In genomic region chr7:108455524-108455832, GRCh38 we compare ENCODE assay signal across 8 cellular contexts. TPM values are rescaled to one million over a fixed set of nuclear protein-coding genes. Genes with fewer than 3 reads are reported as not detected.
A peak's percentile ranks its signal among the peaks of the same experiment; 100 is the strongest.
DNase-seq lines count a peak whose midpoint lies in the region; ATAC-seq lines count a peak whose summit lies in the region.

No MANE protein-coding gene starts in this region.

- H3K27ac Mint-ChIP-seq in immature natural killer cell: no peak overlapping the region

- no peak overlapping the region for H2AK5ac ChIP-seq in mesendoderm (ENCODE audit: low read length)

- no peaks in the 10 kb centered on the region for H3K79me2 ChIP-seq in mesendoderm (ENCODE audit: control insufficient read depth, insufficient read depth, low read length)

- H3K23ac ChIP-seq in mesendoderm (ENCODE audit: low read length): no peak overlapping the region

- H3K9ac ChIP-seq in HUES48 (ENCODE audit: low read depth, low read length) (no peak overlapping the region), mesendoderm (ENCODE audit: low read length) (peak overlapping the region; percentile 74)

- no peak overlapping the region for H3K4ac ChIP-seq in mesendoderm (ENCODE audit: low read depth, low read length)

- peaks cover 0 to 14% of the 10 kb centered on the region in 2 donors for H3K4me1 Mint-ChIP-seq in immature natural killer cell

- H3K4me3 ChIP-seq in HUES48 (ENCODE audit: low read depth, low read length) (peak overlapping the region; percentile 90), mesendoderm (ENCODE audit: low read length) (peak overlapping the region; percentile 48)

- H3K9me3 Mint-ChIP-seq in immature natural killer cell: peaks cover 0 to 1% (median 0%) of the 10 kb centered on the region in 6 donors

- H3K18ac ChIP-seq in mesendoderm (ENCODE audit: low read length): peak overlapping the region; percentile 22

- DNase-seq in caudate nucleus (lab: John Stamatoyannopoulos, UW) (peak in 16 of 61 donors; percentile 11 to 69 (median 50)), mesendoderm (no peak), OCI-M1 (lab: John Stamatoyannopoulos, UW) (no peak), NOMO-1 (lab: John Stamatoyannopoulos, UW; ENCODE audit: unreplicated experiment in 2 of 2) (no peak), immature natural killer cell (no peak), NCI-H510A (lab: John Stamatoyannopoulos, UW) (no peak)

- no CpG with 5 or more reads among the region's 38 CpGs for WGBS in mesendoderm (ENCODE audit: extremely low coverage, insufficient coverage, low lambda C conversion rate)

- no peak overlapping the region for H2BK15ac ChIP-seq in mesendoderm (replicated peaks; ENCODE audit: low read depth)

- peaks cover 16% of the 10 kb centered on the region for H3K4me1 ChIP-seq in HUES48 (ENCODE audit: control insufficient read depth, insufficient read depth, low read length)
- H3K4me1 ChIP-seq in mesendoderm (ENCODE audit: control insufficient read depth, low read depth, low read length): peaks cover 3% of the 10 kb centered on the region

- no peaks in the 10 kb centered on the region for H3K36me3 ChIP-seq in HUES48 (ENCODE audit: control insufficient read depth, insufficient read depth, low read length)
- H3K36me3 ChIP-seq in mesendoderm (ENCODE audit: control insufficient read depth, insufficient read depth, low read length): no peaks in the 10 kb centered on the region

- H2BK5ac ChIP-seq in mesendoderm (ENCODE audit: low read length): no peak overlapping the region

- peaks cover 2 to 47% (median 10%) of the 10 kb centered on the region in 3 donors for H3K27me3 Mint-ChIP-seq in immature natural killer cell (ENCODE audit: low read depth in 3 of 3)

- peak overlapping the region; percentile 87 for H3K4me2 ChIP-seq in mesendoderm (ENCODE audit: low read length)

- peak overlapping the region; percentile 91 for H3K56ac ChIP-seq in mesendoderm (ENCODE audit: low read length)

- peaks cover 4 to 12% (median 6%) of the 10 kb centered on the region in 3 donors for H3K36me3 Mint-ChIP-seq in immature natural killer cell

- H3K9me3 ChIP-seq in HUES48 (ENCODE audit: control insufficient read depth, insufficient read depth, low read length): no peaks in the 10 kb centered on the region

- H4K5ac ChIP-seq in mesendoderm (ENCODE audit: low read length): no peak overlapping the region

- H3K27ac ChIP-seq in HUES48 (ENCODE audit: low read depth, low read length) (no peak overlapping the region), caudate nucleus (ENCODE audit: low read depth, low read length) (peak overlapping the region; percentile 62), mesendoderm (ENCODE audit: low read depth, low read length) (no peak overlapping the region)

- ATAC-seq in GM18909 (IDR thresholded peaks at IDR 0.05; ENCODE audit: poor library complexity, unreplicated experiment): peak; percentile 14

- no peaks in the 10 kb centered on the region for H3K79me1 ChIP-seq in mesendoderm (ENCODE audit: low read length)

- H2BK120ac ChIP-seq in mesendoderm (ENCODE audit: low read depth, low read length): no peak overlapping the region

- H4K8ac ChIP-seq in mesendoderm (ENCODE audit: low read depth, low read length): no peak overlapping the region

- H3K27me3 ChIP-seq in HUES48 (ENCODE audit: control insufficient read depth, insufficient read depth, low read length) (peaks cover 60% of the 10 kb centered on the region), mesendoderm (ENCODE audit: insufficient read depth, low read length, poor library complexity) (peaks cover 5% of the 10 kb centered on the region)

- no peak overlapping the region for H3K4me3 Mint-ChIP-seq in immature natural killer cell

RNA-seq across cellular contexts. Expression of gene NRCAM, which starts 0.8 kb away (rescaled TPM):
- 1.8 TPM for polyA plus RNA-seq in mesendoderm (2013, experiment 1 of 2)
- 2.1 TPM for polyA plus RNA-seq in mesendoderm (2013, experiment 2 of 2)
- polyA plus RNA-seq in immature natural killer cell: not detected
